In genomic region chr20:34916774-34917354, GRCh38 we compare ENCODE assay signal across 16 cellular contexts. TPM values are rescaled to one million over a fixed set of nuclear protein-coding genes. Genes with fewer than 3 reads are reported as not detected.
DNase-seq lines count a peak whose midpoint lies in the region; FAIRE-seq and TF ChIP-seq lines count a peak whose summit lies in the region.
"Had no signal": no experiment of that assay in that cellular context is flagged by ENCODE, and none has a peak within 500 bp of the region (broad histone marks: within the 10 kb centered on the region; RNA-seq: fewer than 3 reads in every experiment).

No MANE protein-coding gene starts in this region.

- TF ChIP-seq POLR2A in GM12892 (IDR thresholded peaks at IDR 0.05; ENCODE audit: low read depth, low read length), result no peak

- FAIRE-seq in GM12892 (lab: Jason Lieb, UNC), result no peak
- FAIRE-seq: H54 had no signal

- CTCF ChIA-PET in Caco-2 (lab: Charles Lee), result interaction anchor here (0.6 to 1.2 kb wide), 2 partner anchors 39 to 41 kb away, joined by 3 to 4 read pairs; partner anchors contain the start of genes ACSS2, GSS and MYH7B

- H3K4me3 Mint-ChIP-seq in T-helper 1 cell treated with Interleukin-12 subunit alpha and Interleukin-12 subunit beta and Interleukin-4 antibody, amounts not matched to agents 30 μg/mL and 1 μg/mL, for 36 hours, result no peak overlapping the region
- H3K4me3 Mint-ChIP-seq in Caco-2 (ENCODE audit: unreplicated experiment), result no peak overlapping the region

- no TSS peak for BruUV-seq in Caco-2 (replicated peaks; lab: Mats Ljungman, UMichigan)

- POLR2A ChIA-PET in Caco-2 (lab: Charles Lee), result no interaction called here

- peak overlapping the region; percentile 0 to 36 for H3K9ac ChIP-seq in mucosa of rectum (ENCODE audit: low read depth in 1 of 2, low read length in 2 of 2)
- H3K9ac ChIP-seq: BLaER1 had no signal

- peaks cover 12% of the 10 kb centered on the region for H3K9me3 Mint-ChIP-seq in T-helper 1 cell treated with Interleukin-12 subunit alpha and Interleukin-12 subunit beta and Interleukin-4 antibody, amounts not matched to agents 30 μg/mL and 1 μg/mL, for 36 hours
- H3K9me3 Mint-ChIP-seq in Caco-2 (ENCODE audit: unreplicated experiment), result no peaks in the 10 kb centered on the region

- peaks cover 61% of the 10 kb centered on the region for H3K36me3 Mint-ChIP-seq in T-helper 1 cell treated with Interleukin-12 subunit alpha and Interleukin-12 subunit beta and Interleukin-4 antibody, amounts not matched to agents 30 μg/mL and 1 μg/mL, for 36 hours (ENCODE audit: low read depth)
- H3K36me3 Mint-ChIP-seq in Caco-2 (ENCODE audit: insufficient read depth, unreplicated experiment), result no peaks in the 10 kb centered on the region

- TF ChIP-seq CTCF in Caco-2 (IDR thresholded peaks at IDR 0.05; ENCODE audit: insufficient read depth in 1 of 2, low read depth in 1 of 2, low read length in 1 of 2, severe bottlenecking in 1 of 2, unreplicated experiment in 1 of 2) (no peak), WERI-Rb-1 (IDR thresholded peaks at IDR 0.05; ENCODE audit: low read depth, low read length) (no peak)

- peak overlapping the region; percentile 86 for H3K27ac Mint-ChIP-seq in T-helper 1 cell treated with Interleukin-12 subunit alpha and Interleukin-12 subunit beta and Interleukin-4 antibody, amounts not matched to agents 30 μg/mL and 1 μg/mL, for 36 hours
- H3K27ac Mint-ChIP-seq in Caco-2 (ENCODE audit: unreplicated experiment), result peak overlapping the region; percentile 26

- no peaks in the 10 kb centered on the region for H3K27me3 Mint-ChIP-seq in T-helper 1 cell treated with Interleukin-12 subunit alpha and Interleukin-12 subunit beta and Interleukin-4 antibody, amounts not matched to agents 30 μg/mL and 1 μg/mL, for 36 hours (ENCODE audit: low read depth)
- no peaks in the 10 kb centered on the region for H3K27me3 Mint-ChIP-seq in Caco-2 (ENCODE audit: insufficient read depth, unreplicated experiment)

- H3K9me3 ChIP-seq in Caco-2 (no peaks in the 10 kb centered on the region; the same call in 1 of the 2 replicates), WERI-Rb-1 (ENCODE audit: severe bottlenecking) (no peaks in the 10 kb centered on the region), mucosa of rectum (ENCODE audit: control insufficient read depth in 2 of 2, low read length in 2 of 2) (no peaks in the 10 kb centered on the region), SJCRH30 (replicated peaks) (no peaks in the 10 kb centered on the region)
- H3K9me3 ChIP-seq: BLaER1 had no signal

- H3K4me1 Mint-ChIP-seq in T-helper 1 cell treated with Interleukin-12 subunit alpha and Interleukin-12 subunit beta and Interleukin-4 antibody, amounts not matched to agents 30 μg/mL and 1 μg/mL, for 36 hours (ENCODE audit: low read depth), result peaks cover 51% of the 10 kb centered on the region
- peaks cover 16% of the 10 kb centered on the region for H3K4me1 Mint-ChIP-seq in Caco-2 (ENCODE audit: low read depth, unreplicated experiment)

- DNase-seq in T-helper 1 cell (no peak), Caco-2 (no peak), WERI-Rb-1 (no peak), GM12892 (ENCODE audit: insufficient read length) (no peak), SJCRH30 (no peak), NOMO-1 treated with DMSO at 0.1 percent for 48 hours (lab: John Stamatoyannopoulos, UW; ENCODE audit: unreplicated experiment) (no peak)
- DNase-seq: KG1, NCI-H1092 treated with DMSO at 0.1 percent for 48 hours, NCI-H187, NCI-H446, RPMI8226 had no signal

- no peak overlapping the region for H3K4me3 ChIP-seq in Caco-2 (ENCODE audit: low read depth, low read length)
- H3K4me3 ChIP-seq in WERI-Rb-1 (ENCODE audit: low read depth, low read length), result no peak overlapping the region
- no peak overlapping the region for H3K4me3 ChIP-seq in mucosa of rectum (ENCODE audit: low read length in 2 of 2)
- no peak overlapping the region for H3K4me3 ChIP-seq in SJCRH30
- H3K4me3 ChIP-seq: BLaER1 had no signal

- intact Hi-C loops in Caco-2 (cut with micrococcal nuclease; ENCODE audit: unreplicated experiment), result no loop called here

- H3K36me3 ChIP-seq in Caco-2 (ENCODE audit: control insufficient read depth, insufficient read depth, low read length) (peaks cover 13% of the 10 kb centered on the region), WERI-Rb-1 (no peaks in the 10 kb centered on the region), mucosa of rectum (ENCODE audit: control insufficient read depth in 2 of 2, insufficient read depth in 2 of 2, low read length in 2 of 2) (peaks cover 48 to 53% of the 10 kb centered on the region in 2 donors), SJCRH30 (no peaks in the 10 kb centered on the region)

- no peaks in the 10 kb centered on the region for H3K27me3 ChIP-seq in Caco-2 (replicated peaks; ENCODE audit: control insufficient read depth, insufficient read depth, low read length)
- no peaks in the 10 kb centered on the region for H3K27me3 ChIP-seq in WERI-Rb-1 (ENCODE audit: insufficient read depth, low read depth, severe bottlenecking)
- H3K27me3 ChIP-seq in mucosa of rectum (ENCODE audit: control insufficient read depth in 2 of 2, insufficient read depth in 2 of 2, low read length in 2 of 2), result no peaks in the 10 kb centered on the region
- H3K27me3 ChIP-seq in SJCRH30, result no peaks in the 10 kb centered on the region
- H3K27me3 ChIP-seq: BLaER1 had no signal

- H3K27ac ChIP-seq in WERI-Rb-1, result peak overlapping the region; percentile 61
- H3K27ac ChIP-seq in mucosa of rectum (ENCODE audit: low read depth in 2 of 2, low read length in 2 of 2), result peak overlapping the region; percentile 87 to 89
- no peak overlapping the region for H3K27ac ChIP-seq in SJCRH30
- H3K27ac ChIP-seq: 22Rv1, BLaER1 had no signal

- H3K4me1 ChIP-seq in Caco-2, result no peaks in the 10 kb centered on the region
- peaks cover 27 to 48% of the 10 kb centered on the region in 2 donors for H3K4me1 ChIP-seq in mucosa of rectum (ENCODE audit: control insufficient read depth in 2 of 2, insufficient read depth in 2 of 2, low read length in 2 of 2)
- H3K4me1 ChIP-seq in SJCRH30, result no peaks in the 10 kb centered on the region
- H3K4me1 ChIP-seq: BLaER1 had no signal

RNA-seq across cellular contexts. Expression of gene GSS, which starts 38.7 kb away (rescaled TPM):
- total RNA-seq in Caco-2 (2022), result 138 TPM in 2 replicates
- polyA plus RNA-seq in GM12892 (2012; ENCODE audit: missing spikeins), result 45.4 TPM
- 52.8 and 53.8 TPM in 2 replicates for total RNA-seq in SJCRH30 (2014; rRNA removed; shearing (Covaris generic))

RNA-seq across cellular contexts. Expression of gene MYH7B, which starts 38.8 kb away (rescaled TPM):
- total RNA-seq in Caco-2 (2022), result 1.9 and 2.5 TPM in 2 replicates
- 0.55 TPM for polyA plus RNA-seq in GM12892 (2012; ENCODE audit: missing spikeins)
- 0.02 and 0.10 TPM in 2 replicates for total RNA-seq in SJCRH30 (2014; rRNA removed; shearing (Covaris generic))

RNA-seq across cellular contexts. Expression of gene ACSS2, which starts 40.5 kb away (rescaled TPM):
- total RNA-seq in Caco-2 (2022), result 64.5 and 76.0 TPM in 2 replicates
- polyA plus RNA-seq in GM12892 (2012; ENCODE audit: missing spikeins), result 18.6 TPM
- total RNA-seq in SJCRH30 (2014; rRNA removed; shearing (Covaris generic)), result 14.8 and 18.0 TPM in 2 replicates

RNA-seq across cellular contexts. Expression of gene GGT7, which starts 44.2 kb away (rescaled TPM):
- 42.0 and 46.2 TPM in 2 replicates for total RNA-seq in Caco-2 (2022)
- 3.8 TPM for polyA plus RNA-seq in GM12892 (2012; ENCODE audit: missing spikeins)
- total RNA-seq in SJCRH30 (2014; rRNA removed; shearing (Covaris generic)), result 7.5 and 11.8 TPM in 2 replicates
